In the genomic region with DNA sequence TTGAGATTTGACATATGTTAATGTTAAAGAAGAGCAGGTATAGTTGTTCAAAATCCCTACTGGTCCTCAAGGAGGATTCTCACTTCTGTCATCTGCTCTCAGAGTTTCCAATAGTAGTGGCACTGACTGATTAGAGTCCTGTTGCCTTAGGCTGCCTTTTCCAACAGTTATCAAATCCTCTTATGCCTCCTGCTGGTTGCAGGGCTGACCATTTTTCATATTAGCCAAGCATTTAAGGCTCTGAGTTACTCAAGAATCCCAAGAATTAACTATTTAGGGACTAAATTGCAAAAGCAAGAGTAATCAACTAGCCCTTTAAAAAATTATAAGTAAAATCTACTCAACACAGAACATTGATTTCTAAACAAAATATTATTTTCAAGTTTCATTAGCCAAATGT, we compare ENCODE assay signal across 10 cellular contexts.
DNase-seq lines count a peak whose midpoint lies in the region; ATAC-seq, FAIRE-seq and TF ChIP-seq lines count a peak whose summit lies in the region.
"Had no signal": no experiment of that assay in that cellular context is flagged by ENCODE, and none has a peak within 500 bp of the region (broad histone marks: within the 10 kb centered on the region; RNA-seq: fewer than 3 reads in every experiment).

No MANE protein-coding gene starts in this region.

- DNase-seq in GM13977 (ENCODE audit: low spot score): no peak
- peak; percentile 22 for DNase-seq in NCI-H146 (lab: John Stamatoyannopoulos, UW)
- DNase-seq in bronchial epithelial cell (ENCODE audit: low read depth): peak; percentile 55
- peak; percentile 1 for DNase-seq in neuronal stem cell (ENCODE audit: low spot score)
- DNase-seq: left cardiac atrium, NCI-H2107 had no signal

- H4K8ac ChIP-seq in neuronal stem cell (ENCODE audit: low read depth, low read length): no peak overlapping the region

- no peaks in the 10 kb centered on the region for H3K79me1 ChIP-seq in neuronal stem cell (ENCODE audit: low read depth, low read length)

- H3K9me3 ChIP-seq in neuronal stem cell (replicated peaks in 1 of 2; ENCODE audit: control insufficient read depth in 2 of 2, insufficient read depth in 1 of 2, low read depth in 1 of 2, low read length in 2 of 2): no peaks in the 10 kb centered on the region

- TF ChIP-seq CTCF in GM13977 (IDR thresholded peaks at IDR 0.05; ENCODE audit: extremely low read depth, insufficient read depth, missing control alignments): peak; percentile 11
- peak; percentile 48 for TF ChIP-seq CTCF in bronchial epithelial cell (IDR thresholded peaks at IDR 0.05; ENCODE audit: insufficient read depth, low read length, severe bottlenecking)

- no peak overlapping the region for H3K9ac ChIP-seq in neuronal stem cell (ENCODE audit: low read depth, low read length, poor library complexity)

- ATAC-seq in GM18498 (IDR thresholded peaks at IDR 0.05; ENCODE audit: unreplicated experiment) (no peak), HG02759 (IDR thresholded peaks at IDR 0.05; ENCODE audit: unreplicated experiment) (no peak), GM21737 (IDR thresholded peaks at IDR 0.05; ENCODE audit: unreplicated experiment) (no peak)
- ATAC-seq: activated T-helper 17 cell treated with anti-CD3 and anti-CD28 coated beads, Interleukin-2, amount 50 U/mL, for 72 hours; left cardiac atrium had no signal

- H3K4me3 ChIP-seq in bronchial epithelial cell (ENCODE audit: low read depth, low read length): no peak overlapping the region
- no peak overlapping the region for H3K4me3 ChIP-seq in neuronal stem cell (ENCODE audit: low read length in 2 of 2)

- no peak overlapping the region for H3K14ac ChIP-seq in neuronal stem cell (ENCODE audit: low read length)

- no peak overlapping the region for H2AFZ ChIP-seq in neuronal stem cell (ENCODE audit: low read length)

- no peak overlapping the region for H2BK12ac ChIP-seq in neuronal stem cell (ENCODE audit: low read length)

- no peak overlapping the region for H4K91ac ChIP-seq in neuronal stem cell (ENCODE audit: low read depth, low read length, poor library complexity)

- no peaks in the 10 kb centered on the region for H3K36me3 ChIP-seq in bronchial epithelial cell (ENCODE audit: control insufficient read depth, insufficient read depth, low read length)
- no peaks in the 10 kb centered on the region for H3K36me3 ChIP-seq in neuronal stem cell (replicated peaks in 1 of 2; ENCODE audit: control insufficient read depth in 2 of 2, insufficient read depth in 2 of 2, low read length in 2 of 2)

- no peak for FAIRE-seq in bronchial epithelial cell (lab: Jason Lieb, UNC)

- no peak overlapping the region for H3K27ac ChIP-seq in neuronal stem cell (replicated peaks; ENCODE audit: low read length)

- in situ Hi-C loops in GM13977 (cut with MboI; ENCODE audit: low pct_unique_long_range_greater_than_20kb, low sequenced_read_pairs, unreplicated experiment): no loop called here

- no peak overlapping the region for H3K23ac ChIP-seq in neuronal stem cell (ENCODE audit: low read depth, low read length, poor library complexity)

- H3K27me3 ChIP-seq in bronchial epithelial cell (ENCODE audit: control insufficient read depth, insufficient read depth, low read length): no peaks in the 10 kb centered on the region
- H3K27me3 ChIP-seq in neuronal stem cell (ENCODE audit: control insufficient read depth in 3 of 3, insufficient read depth in 3 of 3, low read depth in 1 of 3, low read length in 3 of 3): no peaks in the 10 kb centered on the region

- H3K4me2 ChIP-seq in neuronal stem cell (ENCODE audit: insufficient read depth, low read length, poor library complexity, severe bottlenecking): no peak overlapping the region

- no peak overlapping the region for H2BK5ac ChIP-seq in neuronal stem cell (ENCODE audit: low read length)

- no peak overlapping the region for H3K4ac ChIP-seq in neuronal stem cell (ENCODE audit: low read length)

- H2BK15ac ChIP-seq in neuronal stem cell (ENCODE audit: low read length): no peak overlapping the region

- H3K4me1 ChIP-seq in neuronal stem cell (ENCODE audit: control insufficient read depth in 2 of 2, insufficient read depth in 1 of 2, low read depth in 1 of 2, low read length in 2 of 2): no peaks in the 10 kb centered on the region

- H2BK120ac ChIP-seq in neuronal stem cell (ENCODE audit: low read depth, low read length): no peak overlapping the region

- no peak overlapping the region for H2AK5ac ChIP-seq in neuronal stem cell (ENCODE audit: low read depth, low read length)

- no peak overlapping the region for H3K18ac ChIP-seq in neuronal stem cell (ENCODE audit: low read length)
